8 cellular contexts compared by ENCODE assay signal in genomic region chr18:59927246-59927825, GRCh38. TPM values are rescaled to one million over a fixed set of nuclear protein-coding genes. Genes with fewer than 3 reads are reported as not detected.
DNase-seq lines count a peak whose midpoint lies in the region; ATAC-seq and TF ChIP-seq lines count a peak whose summit lies in the region.

No MANE protein-coding gene starts in this region.

- intact Hi-C loops in Right ventricle myocardium superior (cut with DNase I), result no loop called here

- DNase-seq in AG10803 (ENCODE audit: low read depth), result peak; percentile 48
- peak; percentile 46 for DNase-seq in astrocyte of the hippocampus (ENCODE audit: low read depth, low spot score)
- no peak for DNase-seq in SW480 (ENCODE audit: low spot score)
- no peak for DNase-seq in SKM-1 (lab: John Stamatoyannopoulos, UW; ENCODE audit: unreplicated experiment)
- DNase-seq in Right ventricle myocardium superior, result no peak
- DNase-seq in DMS53 treated with DMSO at 0.1 percent for 48 hours (lab: John Stamatoyannopoulos, UW; ENCODE audit: unreplicated experiment), result no peak

- ATAC-seq in GM19043 (IDR thresholded peaks at IDR 0.05; ENCODE audit: low read depth, unreplicated experiment) (peak; percentile 66), HG03060 (IDR thresholded peaks at IDR 0.05; ENCODE audit: low read depth, unreplicated experiment) (peak; percentile 56), Right ventricle myocardium superior (ENCODE audit: poor library complexity) (no peak)

- no peak overlapping the region for H3K4me3 ChIP-seq in AG10803 (ENCODE audit: low read length)

- TF ChIP-seq CTCF in AG10803 (conservative IDR thresholded peaks at IDR 0.05; ENCODE audit: low read length), result no peak

RNA-seq across cellular contexts. Expression of gene PMAIP1, which starts 27.5 kb away (rescaled TPM):
- total RNA-seq in Right ventricle myocardium superior, result not detected

Comparison
In these comparisons a context has a peak if more than half of its experiments do, and no peak if none do; other contexts are left out.
1. DNase-seq: peak in AG10803 (single experiment) and astrocyte of the hippocampus (single experiment); none in SW480 (single experiment), SKM-1 (single experiment), Right ventricle myocardium superior (single experiment) and DMS53 treated with DMSO at 0.1 percent for 48 hours (single experiment).